11 cellular contexts compared by ENCODE assay signal in genomic region chr1:180156631-180157091, GRCh38. TPM values are rescaled to one million over a fixed set of nuclear protein-coding genes. Genes with fewer than 3 reads are reported as not detected.
DNase-seq lines count a peak whose midpoint lies in the region; ATAC-seq, FAIRE-seq and TF ChIP-seq lines count a peak whose summit lies in the region.
"Had no signal": no experiment of that assay in that cellular context is flagged by ENCODE, and none has a peak within 500 bp of the region (broad histone marks: within the 10 kb centered on the region; RNA-seq: fewer than 3 reads in every experiment).

No MANE protein-coding gene starts in this region.

- H3K9me3 ChIP-seq in esophagus squamous epithelium (no peaks in the 10 kb centered on the region), small intestine (ENCODE audit: control insufficient read depth, low read depth) (no peaks in the 10 kb centered on the region)

- ATAC-seq in HG03457 (IDR thresholded peaks at IDR 0.05; ENCODE audit: unreplicated experiment) (no peak), HG02885 (IDR thresholded peaks at IDR 0.05; ENCODE audit: poor library complexity, unreplicated experiment) (no peak)
- ATAC-seq: activated naive CD4-positive, alpha-beta T cell treated with anti-CD3 and anti-CD28 coated beads, Interleukin-2, amount 50 U/mL, for 72 hours had no signal

- TF ChIP-seq CTCF in esophagus squamous epithelium (IDR thresholded peaks at IDR 0.05): no peak

- peak overlapping the region; percentile 87 to 99 (median 92) for H3K4me3 ChIP-seq in esophagus squamous epithelium
- peak overlapping the region in 1 of 2 donors; percentile 5 for H3K4me3 ChIP-seq in small intestine (ENCODE audit: low read depth in 1 of 2, low read length in 2 of 2)

- H3K27me3 ChIP-seq in esophagus squamous epithelium (no peaks in the 10 kb centered on the region), small intestine (ENCODE audit: control insufficient read depth in 2 of 2, insufficient read depth in 2 of 2, low read length in 2 of 2) (no peaks in the 10 kb centered on the region)

- H3K36me3 ChIP-seq in esophagus squamous epithelium: no peaks in the 10 kb centered on the region
- no peaks in the 10 kb centered on the region for H3K36me3 ChIP-seq in small intestine (ENCODE audit: control insufficient read depth in 2 of 2, insufficient read depth in 2 of 2, low read length in 2 of 2)

- DNase-seq in NOMO-1 (lab: John Stamatoyannopoulos, UW; ENCODE audit: unreplicated experiment in 2 of 2) (peak; percentile 30 to 67), NOMO-1 treated with DMSO at 0.1 percent for 48 hours (lab: John Stamatoyannopoulos, UW; ENCODE audit: unreplicated experiment) (no peak), RCC 7860 (ENCODE audit: low spot score) (peak; percentile 47), esophagus squamous epithelium (lab: John Stamatoyannopoulos, UW) (no peak), small intestine (peak; percentile 40), Kasumi-1 (lab: John Stamatoyannopoulos, UW) (no peak)
- DNase-seq: SHP77 treated with DMSO at 0.1 percent for 48 hours had no signal

- WGBS in esophagus squamous epithelium, 2 donors: 64 to 87% methylated on average over 2 of the region's 2 CpGs
- 16 to 55% (median 45%) methylated on average over 2 of the region's 2 CpGs for WGBS in small intestine, 3 donors

- H3K27ac ChIP-seq in esophagus squamous epithelium: peak overlapping the region in 3 of 4 donors; percentile 60 to 96 (median 91)
- H3K27ac ChIP-seq in small intestine (ENCODE audit: low read depth in 1 of 2, low read length in 1 of 2): peak overlapping the region in 1 of 2 donors; percentile 90

- H3K4me1 ChIP-seq in esophagus squamous epithelium (peaks cover 6 to 53% (median 25%) of the 10 kb centered on the region in 3 donors), small intestine (ENCODE audit: control insufficient read depth in 2 of 2, insufficient read depth in 1 of 2, low read depth in 1 of 2, low read length in 1 of 2) (peaks cover 11 to 12% of the 10 kb centered on the region in 2 donors)

- FAIRE-seq in RCC 7860 (lab: Jason Lieb, UNC): no peak
- no peak for FAIRE-seq in small intestine (lab: Jason Lieb, UNC)
- FAIRE-seq: islet of Langerhans had no signal

- intact Hi-C loops in esophagus squamous epithelium (cut with DNase I): no loop called here

- no peak for TF ChIP-seq POLR2A in esophagus squamous epithelium (IDR thresholded peaks at IDR 0.05)

RNA-seq across cellular contexts. Expression of gene QSOX1, which starts 2.0 kb away (rescaled TPM):
- total RNA-seq in esophagus squamous epithelium: 100 to 1,000 TPM in 3 of 4 donors, 10 to 100 TPM in 1; 74.9 to 184 (median 107) TPM
- 100 to 1,000 TPM in 1 of 3 donors, 10 to 100 TPM in 2; 18.1 to 115 (median 41.1) TPM for polyA plus RNA-seq in small intestine

Comparison
In these comparisons a context has a peak if more than half of its experiments do, and no peak if none do; other contexts are left out.
1. DNase-seq: peak in NOMO-1 (2 of 2), RCC 7860 (single experiment) and small intestine (single experiment); none in NOMO-1 treated with DMSO at 0.1 percent for 48 hours (single experiment), esophagus squamous epithelium (single experiment) and Kasumi-1 (0 of 2).